In genomic region chr17:64503341-64503740, GRCh38 we compare ENCODE assay signal across 7 cellular contexts. TPM values are rescaled to one million over a fixed set of nuclear protein-coding genes. Genes with fewer than 3 reads are reported as not detected.
A peak's percentile ranks its signal among the peaks of the same experiment; 100 is the strongest.
DNase-seq lines count a peak whose midpoint lies in the region; TF ChIP-seq lines count a peak whose summit lies in the region.
"Had no signal": no experiment of that assay in that cellular context is flagged by ENCODE, and none has a peak within 500 bp of the region (broad histone marks: within the 10 kb centered on the region; RNA-seq: fewer than 3 reads in every experiment).

No MANE protein-coding gene starts in this region.

- no peak overlapping the region for H3K27ac ChIP-seq in mesendoderm (ENCODE audit: low read depth, low read length)

- H3F3A ChIP-seq in Loucy (ENCODE audit: low read depth), result peaks cover 28% of the 10 kb centered on the region; the same call in 1 of the 2 replicates

- no peak overlapping the region for H3K4ac ChIP-seq in mesendoderm (ENCODE audit: low read depth, low read length)

- H3K9me3 ChIP-seq in Loucy (ENCODE audit: insufficient read depth, low read depth, low read length), result no peaks in the 10 kb centered on the region

- H3K27me3 ChIP-seq in Loucy (ENCODE audit: insufficient read depth, low read length, poor library complexity, severe bottlenecking), result peaks cover 10% of the 10 kb centered on the region
- H3K27me3 ChIP-seq in mesendoderm (ENCODE audit: insufficient read depth, low read length, poor library complexity), result no peaks in the 10 kb centered on the region

- 100% methylated on average over 1 of the region's 5 CpGs for WGBS in mesendoderm (ENCODE audit: extremely low coverage, insufficient coverage, low lambda C conversion rate)

- H2BK15ac ChIP-seq in mesendoderm (replicated peaks; ENCODE audit: low read depth), result no peak overlapping the region

- H3K36me3 ChIP-seq in Loucy (ENCODE audit: insufficient read depth, low read length) (peaks cover 71% of the 10 kb centered on the region), mesendoderm (ENCODE audit: control insufficient read depth, insufficient read depth, low read length) (peaks cover 31% of the 10 kb centered on the region)

- DNase-seq in cardiac fibroblast (ENCODE audit: low read depth in 2 of 2), result no peak
- DNase-seq in retinal pigment epithelial cell (ENCODE audit: low read depth), result no peak
- no peak for DNase-seq in NCI-H748 (lab: John Stamatoyannopoulos, UW; ENCODE audit: unreplicated experiment)
- no peak for DNase-seq in NCI-H187 (lab: John Stamatoyannopoulos, UW)
- no peak for DNase-seq in mesendoderm
- DNase-seq: activated CD8-positive, alpha-beta memory T cell treated with anti-CD3 and anti-CD28 coated beads for 24 hours had no signal

- no peak overlapping the region for H2AK5ac ChIP-seq in mesendoderm (ENCODE audit: low read length)

- peak overlapping the region; percentile 99 for H3K4me3 ChIP-seq in Loucy (ENCODE audit: low read length, poor library complexity, severe bottlenecking)
- H3K4me3 ChIP-seq in cardiac fibroblast (replicated peaks in 1 of 2; ENCODE audit: low read depth in 2 of 2, low read length in 2 of 2), result peak overlapping the region; percentile 99 to 100
- peak overlapping the region; percentile 60 for H3K4me3 ChIP-seq in retinal pigment epithelial cell (ENCODE audit: low read length)
- H3K4me3 ChIP-seq in mesendoderm (ENCODE audit: low read length), result no peak overlapping the region

- H3K4me1 ChIP-seq in Loucy (ENCODE audit: insufficient read depth, low read length, poor library complexity, severe bottlenecking) (peaks cover 37% of the 10 kb centered on the region), mesendoderm (ENCODE audit: control insufficient read depth, low read depth, low read length) (no peaks in the 10 kb centered on the region)

- no peak overlapping the region for H4K8ac ChIP-seq in mesendoderm (ENCODE audit: low read depth, low read length)

- no peak overlapping the region for H2BK5ac ChIP-seq in mesendoderm (ENCODE audit: low read length)

- peaks cover 87% of the 10 kb centered on the region for H4K20me1 ChIP-seq in Loucy (ENCODE audit: insufficient read depth, low read length, poor library complexity, severe bottlenecking)

- no peak overlapping the region for H2BK120ac ChIP-seq in mesendoderm (ENCODE audit: low read depth, low read length)

- H3K4me2 ChIP-seq in Loucy (ENCODE audit: low read depth, low read length, poor library complexity, severe bottlenecking) (peak overlapping the region; percentile 85), mesendoderm (ENCODE audit: low read length) (no peak overlapping the region)

- H2AFZ ChIP-seq in Loucy (ENCODE audit: low read length), result no peak overlapping the region

- no peak overlapping the region for H4K5ac ChIP-seq in mesendoderm (ENCODE audit: low read length)

- H3K18ac ChIP-seq in mesendoderm (ENCODE audit: low read length), result no peak overlapping the region

- H3K9ac ChIP-seq in Loucy (ENCODE audit: low read depth, low read length, poor library complexity, severe bottlenecking) (peak overlapping the region; percentile 99), mesendoderm (ENCODE audit: low read length) (no peak overlapping the region)

- H3K56ac ChIP-seq in mesendoderm (ENCODE audit: low read length), result no peak overlapping the region

- peaks cover 19% of the 10 kb centered on the region for H3K79me1 ChIP-seq in mesendoderm (ENCODE audit: low read length)

- no peak for TF ChIP-seq CTCF in Loucy (conservative IDR thresholded peaks at IDR 0.05; ENCODE audit: low read length)
- TF ChIP-seq CTCF in cardiac fibroblast (IDR thresholded peaks at IDR 0.05; ENCODE audit: low read depth, low read length), result no peak
- no peak for TF ChIP-seq CTCF in retinal pigment epithelial cell (conservative IDR thresholded peaks at IDR 0.05; ENCODE audit: low read depth, low read length)

- H3K9me2 ChIP-seq in Loucy (replicated peaks; ENCODE audit: low read depth, low read length), result no peaks in the 10 kb centered on the region

- no peak overlapping the region for H3K23ac ChIP-seq in mesendoderm (ENCODE audit: low read length)

- peaks cover 94% of the 10 kb centered on the region for H3K79me2 ChIP-seq in Loucy (ENCODE audit: insufficient read depth, low read length)
- H3K79me2 ChIP-seq in mesendoderm (ENCODE audit: control insufficient read depth, insufficient read depth, low read length), result peaks cover 66% of the 10 kb centered on the region

RNA-seq across cellular contexts. Expression of gene DDX5, which starts 2.7 kb away (rescaled TPM):
- 740 TPM for polyA plus RNA-seq in mesendoderm (2013, experiment 1 of 2)
- 740 TPM for polyA plus RNA-seq in mesendoderm (2013, experiment 2 of 2)

RNA-seq across cellular contexts. Expression of gene CEP95, which starts 3.4 kb away (rescaled TPM):
- 47.9 TPM for polyA plus RNA-seq in mesendoderm (2013, experiment 1 of 2)
- polyA plus RNA-seq in mesendoderm (2013, experiment 2 of 2), result 47.5 TPM

RNA-seq across cellular contexts. Expression of gene POLG2, which starts 6.5 kb away (rescaled TPM):
- 14.5 TPM for polyA plus RNA-seq in mesendoderm (2013, experiment 1 of 2)
- 14.9 TPM for polyA plus RNA-seq in mesendoderm (2013, experiment 2 of 2)

RNA-seq across cellular contexts. Expression of gene MILR1, which starts 54.4 kb away (rescaled TPM):
- not detected for polyA plus RNA-seq in mesendoderm (2013, experiment 1 of 2)
- not detected for polyA plus RNA-seq in mesendoderm (2013, experiment 2 of 2)
